9 cellular contexts compared by ENCODE assay signal in genomic region chr7:16098585-16099179, GRCh38.
DNase-seq lines count a peak whose midpoint lies in the region; ATAC-seq and TF ChIP-seq lines count a peak whose summit lies in the region.
"Had no signal": no experiment of that assay in that cellular context is flagged by ENCODE, and none has a peak within 500 bp of the region (broad histone marks: within the 10 kb centered on the region; RNA-seq: fewer than 3 reads in every experiment).

No MANE protein-coding gene starts in this region.

- H3K9ac ChIP-seq in OCI-LY1 (ENCODE audit: low read length) = no peak overlapping the region

- H3K27ac ChIP-seq in OCI-LY1 (ENCODE audit: low read depth, low read length, poor library complexity, severe bottlenecking) = no peak overlapping the region
- H3K27ac ChIP-seq in gastrocnemius medialis = no peak overlapping the region

- DNase-seq in NCI-H2196 (lab: John Stamatoyannopoulos, UW; ENCODE audit: unreplicated experiment) = peak; percentile 2
- no peak for DNase-seq in NCI-H2196 treated with DMSO at 0.1 percent for 48 hours (lab: John Stamatoyannopoulos, UW; ENCODE audit: unreplicated experiment)
- DNase-seq in epithelial cell of proximal tubule (ENCODE audit: low read depth) = no peak
- no peak for DNase-seq in gastrocnemius medialis
- no peak for DNase-seq in H4 (ENCODE audit: low spot score)
- DNase-seq in posterior cingulate gyrus = no peak
- DNase-seq: CD4-positive, CD25-positive, alpha-beta regulatory T cell had no signal

- ATAC-seq in gastrocnemius medialis = no peak
- ATAC-seq in HG03039 (IDR thresholded peaks at IDR 0.05; ENCODE audit: unreplicated experiment) = no peak

- H4K20me1 ChIP-seq in OCI-LY1 (ENCODE audit: insufficient read depth, low read length) = no peaks in the 10 kb centered on the region

- intact Hi-C loops in gastrocnemius medialis (cut with DNase I; ENCODE audit: low total_unique reads) (no loop called here), posterior cingulate gyrus (cut with DNase I) (no loop called here)

- no peak overlapping the region for H3K4me2 ChIP-seq in OCI-LY1 (ENCODE audit: low read length)

- no peak for TF ChIP-seq POLR2A in gastrocnemius medialis (IDR thresholded peaks at IDR 0.05)

- TF ChIP-seq CTCF in OCI-LY1 (IDR thresholded peaks at IDR 0.05; ENCODE audit: low read length) (peak; percentile 74), epithelial cell of proximal tubule (conservative IDR thresholded peaks at IDR 0.05; ENCODE audit: low read depth, low read length) (peak; percentile 88), gastrocnemius medialis (IDR thresholded peaks at IDR 0.05 in 4 of 5, conservative IDR thresholded peaks at IDR 0.05 in 1 of 5) (peak; percentile 40 to 67 (median 44))

- H3K27me3 ChIP-seq in OCI-LY1 (ENCODE audit: insufficient read depth, low read length) (no peaks in the 10 kb centered on the region), gastrocnemius medialis (no peaks in the 10 kb centered on the region)

- in situ Hi-C loops in gastrocnemius medialis (cut with MboI; ENCODE audit: low sequenced_read_pairs in 4 of 4) = loop anchor here in 1 of 4 donors (25.0 kb wide), 1 partner anchor 786 kb away; no protein-coding TSS in a partner anchor

- H2AFZ ChIP-seq in OCI-LY1 (ENCODE audit: low read length) = no peak overlapping the region

- H3K9me2 ChIP-seq in OCI-LY1 (ENCODE audit: low read depth, low read length) = no peaks in the 10 kb centered on the region

- no peak overlapping the region for H3K4me3 ChIP-seq in OCI-LY1 (ENCODE audit: low read depth, low read length, poor library complexity, severe bottlenecking)
- no peak overlapping the region for H3K4me3 ChIP-seq in epithelial cell of proximal tubule (ENCODE audit: low read depth, low read length)
- H3K4me3 ChIP-seq in gastrocnemius medialis = no peak overlapping the region

- no peaks in the 10 kb centered on the region for H3K79me2 ChIP-seq in OCI-LY1 (ENCODE audit: insufficient read depth, low read length)

- H3K4me1 ChIP-seq in OCI-LY1 (ENCODE audit: insufficient read depth, low read length, severe bottlenecking) (no peaks in the 10 kb centered on the region), gastrocnemius medialis (no peaks in the 10 kb centered on the region)

- H3F3A ChIP-seq in OCI-LY1 (ENCODE audit: insufficient read depth, low read length) = no peaks in the 10 kb centered on the region

- H3K9me3 ChIP-seq in OCI-LY1 (ENCODE audit: low read length) = no peaks in the 10 kb centered on the region
- no peaks in the 10 kb centered on the region for H3K9me3 ChIP-seq in gastrocnemius medialis

- H3K36me3 ChIP-seq in OCI-LY1 (ENCODE audit: insufficient read depth, low read length) (no peaks in the 10 kb centered on the region), gastrocnemius medialis (no peaks in the 10 kb centered on the region)
